In genomic region chr6:79399499-79399898, GRCh38 we compare ENCODE assay signal across 28 cellular contexts.
"Had no signal": no experiment of that assay in that cellular context is flagged by ENCODE, and none has a peak within 500 bp of the region (broad histone marks: within the 10 kb centered on the region; RNA-seq: fewer than 3 reads in every experiment).

No MANE protein-coding gene starts in this region.

- H3K36me3 Mint-ChIP-seq: activated naive CD4-positive, alpha-beta T cell treated with anti-CD3 and anti-CD28 coated beads, Interleukin-2, amount 10 ng/mL, durations not matched to agents 7 days and 5 days; activated naive CD8-positive, alpha-beta T cell; brain had no signal

- H3K27me3 Mint-ChIP-seq: activated CD4-positive, alpha-beta T cell treated with anti-CD3 and anti-CD28 coated beads, Interleukin-2, amount 10 ng/mL, durations not matched to agents 7 days and 5 days; activated naive CD4-positive, alpha-beta T cell treated with anti-CD3 and anti-CD28 coated beads, Interleukin-2, amount 10 ng/mL, durations not matched to agents 7 days and 5 days; activated naive CD8-positive, alpha-beta T cell treated with anti-CD3 and anti-CD28 coated beads, Interleukin-2, amount 50 U/mL, for 24 hours had no signal

- H3K27ac Mint-ChIP-seq: activated CD4-positive, alpha-beta T cell treated with anti-CD3 and anti-CD28 coated beads for 36 hours; activated CD4-positive, alpha-beta T cell treated with anti-CD3 and anti-CD28 coated beads, Interleukin-2, amount 10 ng/mL, durations not matched to agents 7 days and 5 days; activated CD8-positive, alpha-beta T cell treated with anti-CD3 and anti-CD28 coated beads, Interleukin-2, amount 10 ng/mL, durations not matched to agents 7 days and 5 days; activated naive CD4-positive, alpha-beta T cell treated with anti-CD3 and anti-CD28 coated beads, Interleukin-2, amount 10 ng/mL, durations not matched to agents 7 days and 5 days; activated naive CD8-positive, alpha-beta T cell; activated naive CD8-positive, alpha-beta T cell treated with anti-CD3 and anti-CD28 coated beads, Interleukin-2, amount 50 U/mL, for 24 hours; activated T-helper 1 cell treated with anti-CD3 and anti-CD28 coated beads, Interleukin-12 subunit alpha, Interleukin-12 subunit beta, Interleukin-2, Interleukin-4 antibody, amounts not matched to agents 30 ng/mL and 10 ng/mL and 1 ng/mL, durations not matched to agents 14 hours and 24 hours and 36 hours had no signal

- H3K4me1 ChIP-seq: SJCRH30 had no signal

- DNase-seq: activated CD4-positive, alpha-beta T cell treated with anti-CD3 and anti-CD28 coated beads for 36 hours; activated CD4-positive, alpha-beta T cell treated with anti-CD3 and anti-CD28 coated beads, Interleukin-2, amount 10 ng/mL, durations not matched to agents 7 days and 5 days; activated CD4-positive, alpha-beta T cell treated with anti-CD3 and anti-CD28 coated beads, Interleukin-2, amount 50 U/mL, for 48 hours; activated CD8-positive, alpha-beta T cell treated with anti-CD3 and anti-CD28 coated beads, Interleukin-2, amount 10 ng/mL, durations not matched to agents 7 days and 5 days; activated naive CD4-positive, alpha-beta T cell treated with anti-CD3 and anti-CD28 coated beads, Interleukin-2, amount 10 ng/mL, durations not matched to agents 7 days and 5 days; activated naive CD8-positive, alpha-beta T cell treated with anti-CD3 and anti-CD28 coated beads, Interleukin-2, amount 50 U/mL, for 24 hours; activated T-cell treated with anti-CD3 and anti-CD28 coated beads, Interleukin-2, amount 50 U/mL, for 4 hours; anterior cingulate cortex; caudate nucleus; cerebellar nuclear complex; Kasumi-1; KG1; MG63; NCI-H1048; NCI-H1694; NCI-H1930; NCI-H2081 treated with DMSO at 0.1 percent for 48 hours; NCI-H510A; NCI-H774; SHP77; SJCRH30; T1000 had no signal

- H3K9me3 ChIP-seq: MG63, SJCRH30 had no signal

- H3K4me3 Mint-ChIP-seq: activated CD4-positive, alpha-beta T cell treated with anti-CD3 and anti-CD28 coated beads for 36 hours; activated CD4-positive, alpha-beta T cell treated with anti-CD3 and anti-CD28 coated beads, Interleukin-2, amount 10 ng/mL, durations not matched to agents 7 days and 5 days; activated CD8-positive, alpha-beta T cell treated with anti-CD3 and anti-CD28 coated beads, Interleukin-2, amount 10 ng/mL, durations not matched to agents 7 days and 5 days; activated naive CD4-positive, alpha-beta T cell treated with anti-CD3 and anti-CD28 coated beads, Interleukin-2, amount 10 ng/mL, durations not matched to agents 7 days and 5 days; activated naive CD8-positive, alpha-beta T cell; activated naive CD8-positive, alpha-beta T cell treated with anti-CD3 and anti-CD28 coated beads, Interleukin-2, amount 50 U/mL, for 24 hours; activated T-cell treated with anti-CD3 and anti-CD28 coated beads, Interleukin-2, amount 50 U/mL, for 4 hours; activated T-helper 1 cell treated with anti-CD3 and anti-CD28 coated beads, Interleukin-12 subunit alpha, Interleukin-12 subunit beta, Interleukin-2, Interleukin-4 antibody, amounts not matched to agents 30 ng/mL and 10 ng/mL and 1 ng/mL, durations not matched to agents 14 hours and 24 hours and 36 hours; brain had no signal

- H3K27ac ChIP-seq: SJCRH30, SK-N-MC had no signal

- H3K9me3 Mint-ChIP-seq: activated T-cell treated with anti-CD3 and anti-CD28 coated beads, Interleukin-2, amount 50 U/mL, for 4 hours had no signal

- ATAC-seq: activated CD4-positive, alpha-beta T cell treated with anti-CD3 and anti-CD28 coated beads for 36 hours; activated CD4-positive, CD25-positive, alpha-beta regulatory T cell treated with anti-CD3 and anti-CD28 coated beads, Interleukin-2, amount 50 U/mL, for 24 hours; activated CD8-positive, alpha-beta T cell treated with anti-CD3 and anti-CD28 coated beads, Interleukin-2, amount 10 ng/mL, durations not matched to agents 7 days and 5 days; activated naive CD8-positive, alpha-beta T cell treated with anti-CD3 and anti-CD28 coated beads, Interleukin-2, amount 50 U/mL, for 24 hours; activated T-cell treated with anti-CD3 and anti-CD28 coated beads, Interleukin-2, amount 50 U/mL, for 4 hours; Panc1 had no signal

- H3K4me3 ChIP-seq: MG63, SJCRH30, SK-N-MC had no signal

- H3K27me3 ChIP-seq: MG63, SJCRH30 had no signal

- H3K36me3 ChIP-seq: MG63, SJCRH30 had no signal

- H3K4me1 Mint-ChIP-seq: activated CD4-positive, alpha-beta T cell treated with anti-CD3 and anti-CD28 coated beads for 36 hours; activated CD4-positive, alpha-beta T cell treated with anti-CD3 and anti-CD28 coated beads, Interleukin-2, amount 10 ng/mL, durations not matched to agents 7 days and 5 days; activated naive CD4-positive, alpha-beta T cell treated with anti-CD3 and anti-CD28 coated beads, Interleukin-2, amount 10 ng/mL, durations not matched to agents 7 days and 5 days; activated naive CD8-positive, alpha-beta T cell treated with anti-CD3 and anti-CD28 coated beads, Interleukin-2, amount 50 U/mL, for 24 hours had no signal
